ENCODE assay signal across 8 cellular contexts in the genomic region with DNA sequence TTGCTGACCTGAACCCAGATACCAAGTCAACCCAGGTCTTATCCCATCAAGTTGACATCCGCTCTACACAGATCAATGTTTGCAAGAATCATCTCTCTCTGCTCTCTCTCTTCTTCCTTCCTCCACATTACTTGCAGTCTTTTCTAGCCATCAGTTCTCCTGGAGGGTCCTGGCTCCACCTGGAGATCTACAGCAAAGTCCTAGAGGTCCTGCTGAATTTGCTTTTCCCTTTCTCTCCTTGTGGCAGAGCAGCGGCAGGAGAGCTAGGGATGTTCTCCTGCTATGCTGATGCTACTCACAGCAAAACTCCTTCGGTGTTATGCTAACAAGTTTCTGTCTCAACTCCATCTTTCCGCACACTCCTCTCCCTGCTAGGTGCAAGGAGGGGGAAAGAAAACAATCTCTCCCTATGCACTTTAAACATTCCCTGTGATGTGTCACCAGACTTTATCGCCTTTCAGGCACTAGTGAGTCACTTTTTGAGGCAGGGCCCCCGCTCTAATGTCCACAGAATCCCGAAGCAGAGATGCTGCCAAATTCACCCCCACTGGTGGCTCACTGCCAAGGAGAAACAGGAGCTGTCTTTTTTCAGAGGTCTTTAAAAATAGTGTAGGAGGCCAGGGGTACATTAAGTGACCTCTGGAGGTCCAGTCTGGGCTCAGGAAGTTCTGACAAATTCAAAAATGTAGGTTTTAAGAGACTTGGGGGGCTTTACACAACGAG.
DNase-seq lines count a peak whose midpoint lies in the region; ATAC-seq, FAIRE-seq and TF ChIP-seq lines count a peak whose summit lies in the region.
"Had no signal": no experiment of that assay in that cellular context is flagged by ENCODE, and none has a peak within 500 bp of the region (broad histone marks: within the 10 kb centered on the region; RNA-seq: fewer than 3 reads in every experiment).

No MANE protein-coding gene starts in this region.

- 17% methylated on average over 8 of the region's 8 CpGs for WGBS in HepG2 (ENCODE audit: low lambda C conversion rate)
- 59 to 100% methylated on average over 2 to 8 of the region's 8 CpGs for WGBS in transverse colon (ENCODE audit: low coverage in 1 of 2), 2 donors

- H3K4me1 ChIP-seq in HepG2 (ENCODE audit: insufficient read depth, low read length) (peaks cover 91% of the 10 kb centered on the region), transverse colon (peaks cover 18 to 30% (median 27%) of the 10 kb centered on the region in 4 donors)

- BruUV-seq in HepG2 (replicated peaks; lab: Mats Ljungman, UMichigan): TSS peak; percentile 79

- TF ChIP-seq RAD21 in Ishikawa (IDR thresholded peaks at IDR 0.05; ENCODE audit: low read depth): no peak
- no peak for TF ChIP-seq RAD21 in HepG2 (CRISPR knock-in tag; IDR thresholded peaks at IDR 0.05)

- ATAC-seq in HepG2 (peak; percentile 53), GM18867 (IDR thresholded peaks at IDR 0.05; ENCODE audit: unreplicated experiment) (no peak), HG02852 (IDR thresholded peaks at IDR 0.05; ENCODE audit: unreplicated experiment) (no peak)

- POLR2A ChIA-PET in HepG2 (lab: Yijun Ruan, JAX): interaction anchor here (0.7 to 4.5 kb wide), 18 partner anchors 9 to 508 kb away, joined by 3 to 49 read pairs (median 8); no protein-coding TSS in a partner anchor

- H3K36me3 ChIP-seq in HepG2 (replicated peaks in 1 of 2; ENCODE audit: control insufficient read depth in 1 of 2, insufficient read depth in 2 of 2, low read length in 2 of 2): no peaks in the 10 kb centered on the region
- H3K36me3 ChIP-seq in transverse colon: no peaks in the 10 kb centered on the region

- TF ChIP-seq EP300 in Ishikawa (IDR thresholded peaks at IDR 0.05; ENCODE audit: borderline replicate concordance): peak; percentile 81
- TF ChIP-seq EP300 in HepG2 (IDR thresholded peaks at IDR 0.05; ENCODE audit: low read depth in 2 of 2, low read length in 2 of 2): peak; percentile 69 to 94; a peak in 3 of 4 replicates
- TF ChIP-seq EP300 in HepG2 (CRISPR knock-in tag; IDR thresholded peaks at IDR 0.05; ENCODE audit: borderline replicate concordance): peak; percentile 89
- TF ChIP-seq EP300 in transverse colon (IDR thresholded peaks at IDR 0.05; ENCODE audit: low read depth): no peak

- H3K79me2 ChIP-seq in HepG2 (ENCODE audit: insufficient read depth, low read length): peaks cover 13% of the 10 kb centered on the region

- TF ChIP-seq CTCF in HepG2 (CRISPR knock-in tag; IDR thresholded peaks at IDR 0.05) (0 out of 2 replicates have a peak, but pooled peaks have one; percentile 5), transverse colon (IDR thresholded peaks at IDR 0.05) (no peak)

- no peaks in the 10 kb centered on the region for H4K20me1 ChIP-seq in HepG2 (ENCODE audit: insufficient read depth, low read length)

- peak overlapping the region; percentile 29 for H2AFZ ChIP-seq in HepG2 (ENCODE audit: low read length)

- intact Hi-C loops in HepG2 (cut with micrococcal nuclease; ENCODE audit: unreplicated experiment) (loop anchor here (1.0 kb wide), 3 partner anchors 24 to 163 kb away; no protein-coding TSS in a partner anchor), transverse colon (cut with DNase I; ENCODE audit: low total_unique reads) (no loop called here)

- peak overlapping the region; percentile 69 for H3K4me2 ChIP-seq in HepG2 (ENCODE audit: low read depth, low read length)

- H3K9ac ChIP-seq in HepG2 (ENCODE audit: insufficient read depth, low read depth, low read length): peak overlapping the region; percentile 69

- CTCF ChIA-PET in HepG2 (lab: Yijun Ruan, JAX; ENCODE audit: low intra/inter-chr PET ratio, low total read pairs): no interaction called here

- TF ChIP-seq POLR2A in HepG2 (IDR thresholded peaks at IDR 0.05; ENCODE audit: insufficient read depth in 1 of 2, low read depth in 2 of 2, low read length in 2 of 2): peak in 1 of 2 experiments; percentile 64; a peak in 2 of 4 replicates
- TF ChIP-seq POLR2A in transverse colon (IDR thresholded peaks at IDR 0.05): no peak

- H3K27ac ChIP-seq in caudate nucleus (ENCODE audit: low read depth, low read length): peak overlapping the region; percentile 53
- H3K27ac ChIP-seq in HepG2 (ENCODE audit: extremely low read length, insufficient read depth, low read length): peak overlapping the region; percentile 94
- peak overlapping the region; percentile 59 to 78 (median 76) for H3K27ac ChIP-seq in transverse colon

- in situ Hi-C loops in HepG2 (cut with HindIII; ENCODE audit: extremely low pct_ligation_motif_present, low pct_unique_long_range_greater_than_20kb): no loop called here
- in situ Hi-C loops in transverse colon (cut with MboI; ENCODE audit: low pct_ligation_motif_present in 1 of 4, low pct_unique_long_range_greater_than_20kb in 1 of 4, low sequenced_read_pairs in 3 of 4): no loop called here

- peak overlapping the region; percentile 1 to 34 (median 34); a peak in 3 of 6 replicates for H3K4me3 ChIP-seq in HepG2 (replicated peaks in 1 of 3; ENCODE audit: insufficient read depth in 1 of 3, low read depth in 2 of 3, low read length in 3 of 3)
- H3K4me3 ChIP-seq in transverse colon: no peak overlapping the region

- DNase-seq in caudate nucleus (lab: John Stamatoyannopoulos, UW): peak in 6 of 61 donors; percentile 22 to 46 (median 30)
- DNase-seq in HepG2 (ENCODE audit: low spot score): peak; percentile 93
- no peak for DNase-seq in transverse colon
- no peak for DNase-seq in DMS153 (lab: John Stamatoyannopoulos, UW)

- H3K27me3 ChIP-seq in HepG2 (ENCODE audit: control insufficient read depth in 1 of 2, insufficient read depth in 2 of 2, low read length in 2 of 2): no peaks in the 10 kb centered on the region
- H3K27me3 ChIP-seq in transverse colon: no peaks in the 10 kb centered on the region

- peak; percentile 65 for FAIRE-seq in HepG2 (lab: Jason Lieb, UNC)
- FAIRE-seq: colon had no signal

- H3K9me3 ChIP-seq in HepG2 (ENCODE audit: low read length): peaks cover 8% of the 10 kb centered on the region; the same call in 1 of the 2 replicates
- H3K9me3 ChIP-seq in transverse colon: no peaks in the 10 kb centered on the region

TF ChIP-seq in Ishikawa, 13 proteins besides CTCF, POLR2A, EP300 and RAD21:
- TF ChIP-seq, protein P1, sequence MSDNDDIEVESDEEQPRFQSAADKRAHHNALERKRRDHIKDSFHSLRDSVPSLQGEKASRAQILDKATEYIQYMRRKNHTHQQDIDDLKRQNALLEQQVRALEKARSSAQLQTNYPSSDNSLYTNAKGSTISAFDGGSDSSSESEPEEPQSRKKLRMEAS (IDR thresholded peaks at IDR 0.05): 0 out of 2 replicates have a peak, but pooled peaks have one; percentile 20
- TF ChIP-seq TAF1 (IDR thresholded peaks at IDR 0.05; ENCODE audit: low read depth) (no peak), CEBPB (IDR thresholded peaks at IDR 0.05) (no peak), CREB1 (IDR thresholded peaks at IDR 0.05; ENCODE audit: low read depth) (no peak), TCF12 (IDR thresholded peaks at IDR 0.05; ENCODE audit: low read depth) (peak; percentile 66; the same call in 1 of the 2 replicates), NFIC (IDR thresholded peaks at IDR 0.05) (peak; percentile 97), TEAD4 (IDR thresholded peaks at IDR 0.05) (peak; percentile 59; the same call in 1 of the 2 replicates), YY1 (IDR thresholded peaks at IDR 0.05; ENCODE audit: low read depth) (no peak), EGR1 (IDR thresholded peaks at IDR 0.05) (no peak), ZBTB7A (IDR thresholded peaks at IDR 0.05; ENCODE audit: low read depth) (0 out of 2 replicates have a peak, but pooled peaks have one; percentile 46)

TF ChIP-seq in HepG2, 621 proteins besides CTCF, POLR2A, EP300 and RAD21 (continues in another document):
- no peak; the same call in 1 of the 2 replicates for TF ChIP-seq ELF3 (CRISPR knock-in tag; IDR thresholded peaks at IDR 0.05)
- peak; percentile 77 for TF ChIP-seq JUND (CRISPR knock-in tag; IDR thresholded peaks at IDR 0.05)
- TF ChIP-seq, protein P2, sequence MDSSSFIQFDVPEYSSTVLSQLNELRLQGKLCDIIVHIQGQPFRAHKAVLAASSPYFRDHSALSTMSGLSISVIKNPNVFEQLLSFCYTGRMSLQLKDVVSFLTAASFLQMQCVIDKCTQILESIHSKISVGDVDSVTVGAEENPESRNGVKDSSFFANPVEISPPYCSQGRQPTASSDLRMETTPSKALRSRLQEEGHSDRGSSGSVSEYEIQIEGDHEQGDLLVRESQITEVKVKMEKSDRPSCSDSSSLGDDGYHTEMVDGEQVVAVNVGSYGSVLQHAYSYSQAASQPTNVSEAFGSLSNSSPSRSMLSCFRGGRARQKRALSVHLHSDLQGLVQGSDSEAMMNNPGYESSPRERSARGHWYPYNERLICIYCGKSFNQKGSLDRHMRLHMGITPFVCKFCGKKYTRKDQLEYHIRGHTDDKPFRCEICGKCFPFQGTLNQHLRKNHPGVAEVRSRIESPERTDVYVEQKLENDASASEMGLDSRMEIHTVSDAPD (CRISPR knock-in tag; IDR thresholded peaks at IDR 0.05): peak; percentile 28; the same call in 1 of the 2 replicates
- TF ChIP-seq, protein P3, sequence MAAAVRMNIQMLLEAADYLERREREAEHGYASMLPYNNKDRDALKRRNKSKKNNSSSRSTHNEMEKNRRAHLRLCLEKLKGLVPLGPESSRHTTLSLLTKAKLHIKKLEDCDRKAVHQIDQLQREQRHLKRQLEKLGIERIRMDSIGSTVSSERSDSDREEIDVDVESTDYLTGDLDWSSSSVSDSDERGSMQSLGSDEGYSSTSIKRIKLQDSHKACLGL (CRISPR knock-in tag; IDR thresholded peaks at IDR 0.05): no peak
- no peak for TF ChIP-seq ZNF7 (CRISPR knock-in tag; IDR thresholded peaks at IDR 0.05)
- TF ChIP-seq NCOR1 (IDR thresholded peaks at IDR 0.05; ENCODE audit: borderline replicate concordance, low read length): peak; percentile 73; the same call in 1 of the 2 replicates
- TF ChIP-seq ZEB1 (IDR thresholded peaks at IDR 0.05; ENCODE audit: insufficient replicate concordance, low read depth): peak; percentile 30
- TF ChIP-seq ZNF607 (CRISPR knock-in tag; IDR thresholded peaks at IDR 0.05; ENCODE audit: borderline replicate concordance): no peak
- TF ChIP-seq ZC3H13 (CRISPR knock-in tag; IDR thresholded peaks at IDR 0.05): no peak
- no peak for TF ChIP-seq ETV6 (CRISPR knock-in tag; conservative IDR thresholded peaks at IDR 0.05)
- no peak for TF ChIP-seq ZNF101 (CRISPR knock-in tag; IDR thresholded peaks at IDR 0.05; ENCODE audit: borderline replicate concordance, low read depth)
- TF ChIP-seq PITX1 (CRISPR knock-in tag; IDR thresholded peaks at IDR 0.05): no peak; the same call in 1 of the 2 replicates

Comparison
In these comparisons a context has a peak if more than half of its experiments do, and no peak if none do; other contexts are left out.
1. H3K4me3 ChIP-seq: peak in HepG2 (3 of 3); none in transverse colon (0 of 4).
2. Peak in every context shown above with its lines, with median percentiles within 50 percentile points of each other: H3K27ac ChIP-seq.